Comparison of ENCODE assay signal across 7 cellular contexts in genomic region chr1:230112131-230112701, GRCh38. TPM values are rescaled to one million over a fixed set of nuclear protein-coding genes. Genes with fewer than 3 reads are reported as not detected.
DNase-seq lines count a peak whose midpoint lies in the region; ATAC-seq and TF ChIP-seq lines count a peak whose summit lies in the region.

No MANE protein-coding gene starts in this region.

- ATAC-seq in sciatic nerve (peak; percentile 55), GM21825 (IDR thresholded peaks at IDR 0.05; ENCODE audit: unreplicated experiment) (no peak), HG02798 (IDR thresholded peaks at IDR 0.05; ENCODE audit: poor library complexity, unreplicated experiment) (no peak), GM18868 (IDR thresholded peaks at IDR 0.05; ENCODE audit: unreplicated experiment) (no peak)

- H3K36me3 ChIP-seq in HUES48 (ENCODE audit: control insufficient read depth, insufficient read depth, low read length) (no peaks in the 10 kb centered on the region), OCI-LY7 (ENCODE audit: insufficient read depth, low read length) (peaks cover 11% of the 10 kb centered on the region; the same call in 1 of the 2 replicates)

- no peak overlapping the region for H3K9ac ChIP-seq in HUES48 (ENCODE audit: low read depth, low read length)

- POLR2A ChIA-PET in OCI-LY7 (lab: Charles Lee) = interaction anchor here (0.5 to 4.5 kb wide), 14 partner anchors 9 to 263 kb away, joined by 3 to 40 read pairs (median 4); no protein-coding TSS in a partner anchor

- H4K20me1 ChIP-seq in OCI-LY7 (ENCODE audit: insufficient read depth, low read length) = no peaks in the 10 kb centered on the region

- H3K27ac ChIP-seq in HUES48 (ENCODE audit: low read depth, low read length) (peak overlapping the region; percentile 79), OCI-LY7 (ENCODE audit: low read depth, low read length, poor library complexity, severe bottlenecking) (peak overlapping the region; percentile 29)

- H2AFZ ChIP-seq in OCI-LY7 (ENCODE audit: low read length) = no peak overlapping the region

- no peaks in the 10 kb centered on the region for H3K27me3 ChIP-seq in HUES48 (ENCODE audit: control insufficient read depth, insufficient read depth, low read length)

- peaks cover 22% of the 10 kb centered on the region; the same call in 1 of the 2 replicates for H3K79me2 ChIP-seq in OCI-LY7 (ENCODE audit: insufficient read depth, low read depth, low read length)

- TF ChIP-seq CTCF in OCI-LY7 (conservative IDR thresholded peaks at IDR 0.05; ENCODE audit: low read length) = no peak

- H3K4me1 ChIP-seq in HUES48 (ENCODE audit: control insufficient read depth, insufficient read depth, low read length) (peaks cover 28% of the 10 kb centered on the region), OCI-LY7 (ENCODE audit: insufficient read depth, low read length, poor library complexity, severe bottlenecking) (peaks cover 59% of the 10 kb centered on the region)

- H3K9me2 ChIP-seq in OCI-LY7 (ENCODE audit: insufficient read depth, low read length) = no peaks in the 10 kb centered on the region

- H3K4me3 ChIP-seq in HUES48 (ENCODE audit: low read depth, low read length) (no peak overlapping the region), OCI-LY7 (ENCODE audit: low read depth, low read length, poor library complexity, severe bottlenecking) (no peak overlapping the region)

- DNase-seq in OCI-LY7 (ENCODE audit: low spot score) = peak; percentile 68
- peak; percentile 90 for DNase-seq in globus pallidus (ENCODE audit: low spot score)
- no peak for DNase-seq in sciatic nerve (ENCODE audit: low spot score)

- no peaks in the 10 kb centered on the region for H3K9me3 ChIP-seq in HUES48 (ENCODE audit: control insufficient read depth, insufficient read depth, low read length)
- H3K9me3 ChIP-seq in OCI-LY7 (ENCODE audit: low read length) = no peaks in the 10 kb centered on the region

- intact Hi-C loops in OCI-LY7 (cut with micrococcal nuclease; ENCODE audit: unreplicated experiment) (loop anchor here (1.0 to 5.0 kb wide), 3 partner anchors 56 to 255 kb away; no protein-coding TSS in a partner anchor), sciatic nerve (cut with DNase I) (no loop called here)

- CTCF ChIA-PET in OCI-LY7 (lab: Charles Lee; ENCODE audit: unreplicated experiment) = interaction anchor here (0.5 to 0.7 kb wide), 2 partner anchors 40 to 69 kb away, joined by 3 read pairs; no protein-coding TSS in a partner anchor

- peak overlapping the region; percentile 63 for H3K4me2 ChIP-seq in OCI-LY7 (ENCODE audit: low read length)

- BruUV-seq in OCI-LY7 (replicated peaks; lab: Mats Ljungman, UMichigan) = no TSS peak

RNA-seq across cellular contexts. Expression of gene GALNT2, which starts 45.2 kb away (rescaled TPM):
- total RNA-seq in OCI-LY7 (2014; rRNA removed; shearing (Covaris generic)) = 26.3 and 29.9 TPM in 2 replicates
- 56.4 and 67.3 TPM in 2 replicates for total RNA-seq in OCI-LY7 (2022)
- total RNA-seq in sciatic nerve = 67.3 TPM
